Comparison of ENCODE assay signal across 8 cellular contexts in genomic region chr10:88991900-88992237, GRCh38. TPM values are rescaled to one million over a fixed set of nuclear protein-coding genes. Genes with fewer than 3 reads are reported as not detected.
DNase-seq lines count a peak whose midpoint lies in the region; ATAC-seq and TF ChIP-seq lines count a peak whose summit lies in the region.

No MANE protein-coding gene starts in this region.

- peaks cover 16% of the 10 kb centered on the region for H3K4me1 Mint-ChIP-seq in neural progenitor cell

- H3K4me1 ChIP-seq in ectodermal cell (ENCODE audit: control insufficient read depth, insufficient read depth, low read length): no peaks in the 10 kb centered on the region
- peaks cover 26% of the 10 kb centered on the region for H3K4me1 ChIP-seq in neural progenitor cell

- 38 to 42% methylated on average over 6 of the region's 6 CpGs for WGBS in ectodermal cell, 2 experiments

- peak overlapping the region; percentile 88 for H2AFZ ChIP-seq in neural progenitor cell (replicated peaks)

- H3K36me3 ChIP-seq in ectodermal cell (ENCODE audit: control insufficient read depth, insufficient read depth, low read length) (no peaks in the 10 kb centered on the region), neural progenitor cell (no peaks in the 10 kb centered on the region)

- H3K9ac ChIP-seq in neural progenitor cell: no peak overlapping the region

- no peak overlapping the region for H3K27ac Mint-ChIP-seq in neural progenitor cell

- H3K4me3 Mint-ChIP-seq in neural progenitor cell: peak overlapping the region; percentile 91

- H3K4me3 ChIP-seq in GM12875 (ENCODE audit: low read depth, low read length): peak overlapping the region; percentile 94
- H3K4me3 ChIP-seq in ectodermal cell (ENCODE audit: insufficient read depth, low read depth, low read length): peak overlapping the region; percentile 87
- peak overlapping the region; percentile 72 for H3K4me3 ChIP-seq in neural progenitor cell

- H3K27ac ChIP-seq in ectodermal cell (ENCODE audit: insufficient read depth, low read depth, low read length, poor library complexity, severe bottlenecking) (peak overlapping the region; percentile 85), neural progenitor cell (peak overlapping the region; percentile 1)

- H3K27me3 ChIP-seq in ectodermal cell (ENCODE audit: control insufficient read depth, insufficient read depth, low read length, poor library complexity, severe bottlenecking) (peaks cover 4% of the 10 kb centered on the region), neural progenitor cell (peaks cover 22% of the 10 kb centered on the region)

- TF ChIP-seq CTCF in GM12875 (IDR thresholded peaks at IDR 0.05; ENCODE audit: borderline replicate concordance, insufficient read depth, low read depth, low read length) (no peak), neural progenitor cell (IDR thresholded peaks at IDR 0.05) (no peak)

- peak; percentile 54 for DNase-seq in NOMO-1 treated with DMSO at 0.1 percent for 48 hours (lab: John Stamatoyannopoulos, UW; ENCODE audit: unreplicated experiment)
- no peak for DNase-seq in neural progenitor cell (ENCODE audit: low spot score)
- DNase-seq in stimulated activated CD4-positive, alpha-beta T cell treated with anti-CD3 and anti-CD28 coated beads, Interleukin-15, amount 100 ng/mL, for 24 hours: no peak

- ATAC-seq in HG02763 (IDR thresholded peaks at IDR 0.05; ENCODE audit: unreplicated experiment): no peak
- no peak for ATAC-seq in GM18505 (IDR thresholded peaks at IDR 0.05; ENCODE audit: unreplicated experiment)
- ATAC-seq in GM21515 (IDR thresholded peaks at IDR 0.05; ENCODE audit: unreplicated experiment): no peak

- peaks cover 18% of the 10 kb centered on the region for H3K27me3 Mint-ChIP-seq in neural progenitor cell (ENCODE audit: insufficient read depth, low read depth)

- peaks cover 3% of the 10 kb centered on the region for H3K79me2 ChIP-seq in neural progenitor cell (ENCODE audit: low read depth)

- no peaks in the 10 kb centered on the region for H4K20me1 ChIP-seq in neural progenitor cell (ENCODE audit: low read depth)

- H3F3A ChIP-seq in neural progenitor cell (ENCODE audit: low read depth): peaks cover 40% of the 10 kb centered on the region

- no peaks in the 10 kb centered on the region for H3K36me3 Mint-ChIP-seq in neural progenitor cell

- H3K9me3 Mint-ChIP-seq in neural progenitor cell: no peaks in the 10 kb centered on the region

- no peak for TF ChIP-seq POLR2A in GM18505 (IDR thresholded peaks at IDR 0.05; ENCODE audit: borderline replicate concordance, extremely low read depth, insufficient read depth, insufficient read length)

- H3K9me3 ChIP-seq in ectodermal cell (ENCODE audit: control insufficient read depth, low read length): no peaks in the 10 kb centered on the region
- no peaks in the 10 kb centered on the region for H3K9me3 ChIP-seq in neural progenitor cell (ENCODE audit: low read depth)

- H3K4me2 ChIP-seq in neural progenitor cell: peak overlapping the region; percentile 96

RNA-seq across cellular contexts. Expression of gene FAS, which starts 1.3 kb away (rescaled TPM):
- 14.4 TPM for polyA plus RNA-seq in ectodermal cell (2013, experiment 1 of 4)
- polyA plus RNA-seq in ectodermal cell (2013, experiment 2 of 4): 10.4 TPM
- polyA plus RNA-seq in ectodermal cell (2013, experiment 3 of 4): 12.0 TPM
- polyA plus RNA-seq in ectodermal cell (2013, experiment 4 of 4): 11.0 TPM
- 9.2 and 11.1 TPM in 2 replicates for total RNA-seq in neural progenitor cell (ENCODE audit: low replicate concordance)

RNA-seq across cellular contexts. Expression of gene ACTA2, which starts 39.3 kb away (rescaled TPM):
- polyA plus RNA-seq in ectodermal cell (2013, experiment 1 of 4): 138 TPM
- polyA plus RNA-seq in ectodermal cell (2013, experiment 2 of 4): 125 TPM
- 96.7 TPM for polyA plus RNA-seq in ectodermal cell (2013, experiment 3 of 4)
- 101 TPM for polyA plus RNA-seq in ectodermal cell (2013, experiment 4 of 4)
- total RNA-seq in neural progenitor cell (ENCODE audit: low replicate concordance): 19.0 and 22.3 TPM in 2 replicates
